21 cellular contexts compared by ENCODE assay signal in genomic region chr10:95574649-95575365, GRCh38.
"Had no signal": no experiment of that assay in that cellular context is flagged by ENCODE, and none has a peak within 500 bp of the region (broad histone marks: within the 10 kb centered on the region; RNA-seq: fewer than 3 reads in every experiment).

No MANE protein-coding gene starts in this region.

- H3K4me1 ChIP-seq: body of pancreas, parathyroid adenoma, uterus had no signal

- H3K36me3 ChIP-seq: neural progenitor cell, uterus had no signal

- ATAC-seq: activated CD8-positive, alpha-beta T cell treated with anti-CD3 and anti-CD28 coated beads for 36 hours; body of pancreas; natural killer cell had no signal

- H3K9ac ChIP-seq: neural progenitor cell, parathyroid adenoma had no signal

- H3K9me3 ChIP-seq: body of pancreas, psoas muscle, uterus had no signal

- H3K27ac ChIP-seq: body of pancreas, coronary artery, neural progenitor cell, parathyroid adenoma, psoas muscle, skin epidermis, uterus had no signal

- H3K4me3 ChIP-seq: body of pancreas, coronary artery, neural progenitor cell, psoas muscle, skin epidermis, uterus had no signal

- DNase-seq: activated B cell treated with CpG ODN at 0.5 μM for 24 hours; activated CD4-positive, alpha-beta T cell treated with anti-CD3 and anti-CD28 coated beads, Interleukin-2, amount 50 U/mL, for 1 hour; activated CD8-positive, alpha-beta T cell treated with anti-CD3 and anti-CD28 coated beads for 36 hours; activated naive CD4-positive, alpha-beta T cell treated with Interleukin-2 at 50 U/mL for 16 hours; activated T-cell treated with anti-CD3 and anti-CD28 coated beads, Interleukin-2, amount 50 U/mL, for 48 hours; aorta; body of pancreas; cerebellar nuclear complex; foreskin fibroblast; islet precursor cell; natural killer cell; occipital lobe; psoas muscle; stimulated activated CD4-positive, alpha-beta T cell treated with anti-CD3 and anti-CD28 coated beads, Interleukin-12 subunit alpha, Interleukin-12 subunit beta, amount 100 ng/mL, for 4 hours; stimulated activated CD4-positive, alpha-beta T cell treated with anti-CD3 and anti-CD28 coated beads, Interleukin-4, amount 100 ng/mL, for 1 hour; T-helper 1 cell; uterus had no signal

- H3K27me3 ChIP-seq: body of pancreas, neural progenitor cell, uterus had no signal
